ENCODE assay signal across 1 cellular context in the genomic region with DNA sequence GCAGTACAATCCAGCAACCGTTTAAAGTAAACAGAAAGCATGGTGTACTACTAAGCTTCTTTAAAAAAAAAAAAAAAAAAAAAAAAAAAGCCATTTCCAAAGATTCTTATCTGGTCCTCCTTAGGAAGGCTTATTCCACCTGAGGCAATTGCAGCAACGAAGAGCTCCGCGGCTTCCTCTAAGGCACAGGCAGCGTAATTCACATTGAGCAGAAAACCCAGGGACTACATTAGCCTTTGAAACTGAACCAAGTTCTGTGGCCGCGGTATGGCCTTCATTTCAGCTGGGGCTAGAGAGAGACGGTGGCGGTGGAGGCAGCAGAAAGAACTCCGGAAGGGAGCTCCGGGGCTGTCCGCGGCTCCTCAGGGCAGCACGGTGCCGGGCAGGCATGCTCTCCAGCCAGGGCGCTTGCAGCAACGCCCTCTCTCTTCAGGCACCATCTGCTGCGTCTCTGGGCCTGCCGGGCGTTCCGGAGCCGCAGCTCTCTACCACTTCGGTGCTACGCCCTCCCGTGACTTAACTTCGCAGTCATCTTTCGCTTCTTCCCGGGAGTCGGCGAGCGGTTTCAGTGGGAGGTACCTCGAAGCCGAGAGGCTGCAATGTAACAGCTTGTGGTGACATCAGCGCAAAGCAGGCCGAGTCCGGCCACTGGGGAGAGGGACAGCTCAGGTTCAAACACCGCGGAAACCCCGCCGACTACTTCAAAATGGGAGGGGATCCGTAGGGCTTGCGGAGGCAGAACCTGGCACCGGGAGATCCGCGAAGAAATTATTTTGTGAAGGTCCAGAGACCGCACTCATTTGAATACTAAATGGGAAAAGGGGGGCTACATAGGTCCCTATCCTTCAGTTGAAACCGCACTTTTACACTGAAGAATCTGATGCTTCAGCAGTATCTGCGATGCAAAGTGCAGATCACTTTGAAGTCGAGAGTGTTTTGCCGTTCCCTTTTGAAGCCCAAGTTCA.
TF ChIP-seq lines count a peak whose summit lies in the region.

No MANE protein-coding gene starts in this region.

TF ChIP-seq in HepG2, 621 proteins besides CTCF, POLR2A, EP300 and RAD21 (continued from another document):
- no peak for TF ChIP-seq MTA3 (CRISPR knock-in tag; IDR thresholded peaks at IDR 0.05)
- peak; percentile 81 for TF ChIP-seq BHLHE40 (IDR thresholded peaks at IDR 0.05; ENCODE audit: low read length)
- 0 out of 2 replicates have a peak, but pooled peaks have one; percentile 20 for TF ChIP-seq USF2 (IDR thresholded peaks at IDR 0.05; ENCODE audit: low read depth, low read length)
- TF ChIP-seq USF2 (CRISPR knock-in tag; IDR thresholded peaks at IDR 0.05; ENCODE audit: borderline replicate concordance): no peak
- TF ChIP-seq MYC (CRISPR knock-in tag; IDR thresholded peaks at IDR 0.05; ENCODE audit: borderline replicate concordance): peak; percentile 90; the same call in 1 of the 2 replicates
- TF ChIP-seq PHF5A (CRISPR knock-in tag; IDR thresholded peaks at IDR 0.05; ENCODE audit: low read depth, unreplicated experiment): peak; percentile 40
- TF ChIP-seq RFXANK (CRISPR knock-in tag; IDR thresholded peaks at IDR 0.05): peak; percentile 91
- TF ChIP-seq, protein P1, sequence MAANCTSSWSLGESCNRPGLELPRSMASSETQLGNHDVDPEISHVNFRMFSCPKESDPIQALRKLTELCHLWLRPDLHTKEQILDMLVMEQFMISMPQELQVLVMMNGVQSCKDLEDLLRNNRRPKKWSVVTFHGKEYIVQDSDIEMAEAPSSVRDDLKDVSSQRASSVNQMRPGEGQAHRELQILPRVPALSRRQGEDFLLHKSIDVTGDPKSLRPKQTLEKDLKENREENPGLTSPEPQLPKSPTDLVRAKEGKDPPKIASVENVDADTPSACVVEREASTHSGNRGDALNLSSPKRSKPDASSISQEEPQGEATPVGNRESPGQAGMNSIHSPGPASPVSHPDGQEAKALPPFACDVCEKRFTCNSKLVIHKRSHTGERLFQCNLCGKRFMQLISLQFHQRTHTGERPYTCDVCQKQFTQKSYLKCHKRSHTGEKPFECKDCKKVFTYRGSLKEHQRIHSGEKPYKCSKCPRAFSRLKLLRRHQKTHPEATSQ (CRISPR knock-in tag; IDR thresholded peaks at IDR 0.05; ENCODE audit: borderline replicate concordance): peak; percentile 97; the same call in 1 of the 2 replicates
- TF ChIP-seq, protein P2, sequence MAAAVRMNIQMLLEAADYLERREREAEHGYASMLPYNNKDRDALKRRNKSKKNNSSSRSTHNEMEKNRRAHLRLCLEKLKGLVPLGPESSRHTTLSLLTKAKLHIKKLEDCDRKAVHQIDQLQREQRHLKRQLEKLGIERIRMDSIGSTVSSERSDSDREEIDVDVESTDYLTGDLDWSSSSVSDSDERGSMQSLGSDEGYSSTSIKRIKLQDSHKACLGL (CRISPR knock-in tag; IDR thresholded peaks at IDR 0.05): peak; percentile 88
- peak; percentile 95; the same call in 1 of the 2 replicates for TF ChIP-seq SP140L (CRISPR knock-in tag; IDR thresholded peaks at IDR 0.05; ENCODE audit: borderline replicate concordance)
- no peak for TF ChIP-seq ZNF549 (CRISPR knock-in tag; IDR thresholded peaks at IDR 0.05)
- TF ChIP-seq, protein P3, sequence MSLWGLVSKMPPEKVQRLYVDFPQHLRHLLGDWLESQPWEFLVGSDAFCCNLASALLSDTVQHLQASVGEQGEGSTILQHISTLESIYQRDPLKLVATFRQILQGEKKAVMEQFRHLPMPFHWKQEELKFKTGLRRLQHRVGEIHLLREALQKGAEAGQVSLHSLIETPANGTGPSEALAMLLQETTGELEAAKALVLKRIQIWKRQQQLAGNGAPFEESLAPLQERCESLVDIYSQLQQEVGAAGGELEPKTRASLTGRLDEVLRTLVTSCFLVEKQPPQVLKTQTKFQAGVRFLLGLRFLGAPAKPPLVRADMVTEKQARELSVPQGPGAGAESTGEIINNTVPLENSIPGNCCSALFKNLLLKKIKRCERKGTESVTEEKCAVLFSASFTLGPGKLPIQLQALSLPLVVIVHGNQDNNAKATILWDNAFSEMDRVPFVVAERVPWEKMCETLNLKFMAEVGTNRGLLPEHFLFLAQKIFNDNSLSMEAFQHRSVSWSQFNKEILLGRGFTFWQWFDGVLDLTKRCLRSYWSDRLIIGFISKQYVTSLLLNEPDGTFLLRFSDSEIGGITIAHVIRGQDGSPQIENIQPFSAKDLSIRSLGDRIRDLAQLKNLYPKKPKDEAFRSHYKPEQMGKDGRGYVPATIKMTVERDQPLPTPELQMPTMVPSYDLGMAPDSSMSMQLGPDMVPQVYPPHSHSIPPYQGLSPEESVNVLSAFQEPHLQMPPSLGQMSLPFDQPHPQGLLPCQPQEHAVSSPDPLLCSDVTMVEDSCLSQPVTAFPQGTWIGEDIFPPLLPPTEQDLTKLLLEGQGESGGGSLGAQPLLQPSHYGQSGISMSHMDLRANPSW (CRISPR knock-in tag; IDR thresholded peaks at IDR 0.05; ENCODE audit: borderline replicate concordance): peak; percentile 55; the same call in 1 of the 2 replicates
- peak; percentile 88 for TF ChIP-seq IKZF5 (CRISPR knock-in tag; IDR thresholded peaks at IDR 0.05)
